9 cellular contexts compared by ENCODE assay signal in genomic region chr20:32465092-32465900, GRCh38.
DNase-seq lines count a peak whose midpoint lies in the region; ATAC-seq and TF ChIP-seq lines count a peak whose summit lies in the region.
"Had no signal": no experiment of that assay in that cellular context is flagged by ENCODE, and none has a peak within 500 bp of the region (broad histone marks: within the 10 kb centered on the region; RNA-seq: fewer than 3 reads in every experiment).

No MANE protein-coding gene starts in this region.

- no peak overlapping the region for H3K27ac ChIP-seq in tibial artery

- H3K27ac Mint-ChIP-seq in activated naive CD8-positive, alpha-beta T cell = peak overlapping the region; percentile 46
- no peak overlapping the region for H3K27ac Mint-ChIP-seq in activated naive CD8-positive, alpha-beta T cell treated with anti-CD3 and anti-CD28 coated beads for 36 hours
- peak overlapping the region; percentile 74 to 93 (median 87) for H3K27ac Mint-ChIP-seq in nephron
- H3K27ac Mint-ChIP-seq in activated CD8-positive, alpha-beta memory T cell treated with anti-CD3 and anti-CD28 coated beads, Interleukin-2, amount 10 ng/mL, durations not matched to agents 7 days and 5 days = no peak overlapping the region

- peaks cover 1% of the 10 kb centered on the region for H3K4me1 Mint-ChIP-seq in activated naive CD8-positive, alpha-beta T cell (ENCODE audit: low read depth)
- H3K4me1 Mint-ChIP-seq in activated naive CD8-positive, alpha-beta T cell treated with anti-CD3 and anti-CD28 coated beads for 36 hours = peaks cover 4% of the 10 kb centered on the region
- peaks cover 21% of the 10 kb centered on the region for H3K4me1 Mint-ChIP-seq in nephron
- no peaks in the 10 kb centered on the region for H3K4me1 Mint-ChIP-seq in activated CD8-positive, alpha-beta memory T cell treated with anti-CD3 and anti-CD28 coated beads, Interleukin-2, amount 10 ng/mL, durations not matched to agents 7 days and 5 days

- H3K4me3 Mint-ChIP-seq in activated naive CD8-positive, alpha-beta T cell = no peak overlapping the region
- H3K4me3 Mint-ChIP-seq in activated naive CD8-positive, alpha-beta T cell treated with anti-CD3 and anti-CD28 coated beads for 36 hours = no peak overlapping the region
- no peak overlapping the region for H3K4me3 Mint-ChIP-seq in nephron
- H3K4me3 Mint-ChIP-seq in activated CD8-positive, alpha-beta memory T cell treated with anti-CD3 and anti-CD28 coated beads, Interleukin-2, amount 10 ng/mL, durations not matched to agents 7 days and 5 days = no peak overlapping the region

- H3K4me3 ChIP-seq in tibial artery = no peak overlapping the region

- no peak for TF ChIP-seq CTCF in nephron (IDR thresholded peaks at IDR 0.05; ENCODE audit: unreplicated experiment in 3 of 3)
- TF ChIP-seq CTCF in tibial artery (IDR thresholded peaks at IDR 0.05) = no peak

- no peak for ATAC-seq in activated CD8-positive, alpha-beta memory T cell treated with anti-CD3 and anti-CD28 coated beads, Interleukin-2, amount 10 ng/mL, durations not matched to agents 7 days and 5 days

- no peaks in the 10 kb centered on the region for H3K9me3 ChIP-seq in tibial artery

- H3K27me3 ChIP-seq in tibial artery = no peaks in the 10 kb centered on the region

- CTCF ChIA-PET in activated CD8-positive, alpha-beta memory T cell treated with anti-CD3 and anti-CD28 coated beads, Interleukin-2, amount 10 ng/mL, durations not matched to agents 7 days and 5 days (lab: Charles Lee) = no interaction called here

- intact Hi-C loops in tibial artery (cut with DNase I; ENCODE audit: low total_unique reads) = no loop called here

- DNase-seq in activated naive CD8-positive, alpha-beta T cell treated with anti-CD3 and anti-CD28 coated beads for 36 hours = no peak
- peak; percentile 21 for DNase-seq in fibroblast of the conjunctiva (ENCODE audit: low read depth)
- DNase-seq in tibial artery = no peak
- DNase-seq in activated CD8-positive, alpha-beta memory T cell treated with anti-CD3 and anti-CD28 coated beads, Interleukin-2, amount 10 ng/mL, durations not matched to agents 7 days and 5 days = no peak
- no peak for DNase-seq in NCI-H1930 (lab: John Stamatoyannopoulos, UW)
- DNase-seq in NCI-H1417 (lab: John Stamatoyannopoulos, UW) = no peak
- DNase-seq: activated CD4-positive, alpha-beta T cell treated with anti-CD3 and anti-CD28 coated beads, Interleukin-2, amount 50 U/mL, for 1 hour had no signal

- no peaks in the 10 kb centered on the region for H3K27me3 Mint-ChIP-seq in activated naive CD8-positive, alpha-beta T cell
- no peaks in the 10 kb centered on the region for H3K27me3 Mint-ChIP-seq in activated naive CD8-positive, alpha-beta T cell treated with anti-CD3 and anti-CD28 coated beads for 36 hours
- no peaks in the 10 kb centered on the region for H3K27me3 Mint-ChIP-seq in nephron (ENCODE audit: low read depth)
- no peaks in the 10 kb centered on the region for H3K27me3 Mint-ChIP-seq in activated CD8-positive, alpha-beta memory T cell treated with anti-CD3 and anti-CD28 coated beads, Interleukin-2, amount 10 ng/mL, durations not matched to agents 7 days and 5 days

- peaks cover 0 to 35% (median 0%) of the 10 kb centered on the region in 4 donors for H3K4me1 ChIP-seq in tibial artery

- no peaks in the 10 kb centered on the region for H3K36me3 Mint-ChIP-seq in activated naive CD8-positive, alpha-beta T cell
- no peaks in the 10 kb centered on the region for H3K36me3 Mint-ChIP-seq in activated naive CD8-positive, alpha-beta T cell treated with anti-CD3 and anti-CD28 coated beads for 36 hours
- peaks cover 5% of the 10 kb centered on the region for H3K36me3 Mint-ChIP-seq in nephron (ENCODE audit: low read depth)
- no peaks in the 10 kb centered on the region for H3K36me3 Mint-ChIP-seq in activated CD8-positive, alpha-beta memory T cell treated with anti-CD3 and anti-CD28 coated beads, Interleukin-2, amount 10 ng/mL, durations not matched to agents 7 days and 5 days

- no peaks in the 10 kb centered on the region for H3K36me3 ChIP-seq in tibial artery

- H3K9me3 Mint-ChIP-seq in activated naive CD8-positive, alpha-beta T cell (ENCODE audit: low read depth) = no peaks in the 10 kb centered on the region
- no peaks in the 10 kb centered on the region for H3K9me3 Mint-ChIP-seq in activated naive CD8-positive, alpha-beta T cell treated with anti-CD3 and anti-CD28 coated beads for 36 hours
- no peaks in the 10 kb centered on the region for H3K9me3 Mint-ChIP-seq in nephron
- H3K9me3 Mint-ChIP-seq in activated CD8-positive, alpha-beta memory T cell treated with anti-CD3 and anti-CD28 coated beads, Interleukin-2, amount 10 ng/mL, durations not matched to agents 7 days and 5 days (ENCODE audit: low read depth) = no peaks in the 10 kb centered on the region

Comparison
In these comparisons a context has a peak if more than half of its experiments do, and no peak if none do; other contexts are left out.
1. H3K27ac Mint-ChIP-seq: peak in activated naive CD8-positive, alpha-beta T cell (single experiment) and nephron (3 of 3); none in activated naive CD8-positive, alpha-beta T cell treated with anti-CD3 and anti-CD28 coated beads for 36 hours (single experiment) and activated CD8-positive, alpha-beta memory T cell treated with anti-CD3 and anti-CD28 coated beads, Interleukin-2, amount 10 ng/mL, durations not matched to agents 7 days and 5 days (single experiment).